ENCODE assay signal across 24 cellular contexts in the genomic region with DNA sequence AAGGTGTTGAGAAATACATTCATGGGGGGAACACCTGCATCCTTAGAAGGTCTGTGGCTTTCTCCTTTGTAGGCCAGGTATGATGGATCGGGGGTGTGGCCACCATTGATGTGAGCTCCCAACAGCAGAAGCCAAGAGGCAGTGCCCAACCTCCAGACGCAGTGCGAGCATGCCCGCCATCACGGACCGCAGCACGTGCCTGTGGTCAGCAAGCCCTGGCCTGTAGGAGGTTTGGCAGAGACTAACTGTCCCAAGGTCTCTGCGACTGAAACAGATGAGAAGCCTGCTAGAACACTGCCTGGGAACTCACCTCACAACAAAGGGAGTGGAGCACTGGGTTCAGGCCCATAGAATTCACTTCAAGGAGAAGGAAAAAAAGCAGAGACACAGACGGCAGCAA. TPM values are rescaled to one million over a fixed set of nuclear protein-coding genes. Genes with fewer than 3 reads are reported as not detected.
A peak's percentile ranks its signal among the peaks of the same experiment; 100 is the strongest.
DNase-seq lines count a peak whose midpoint lies in the region; ATAC-seq, FAIRE-seq and TF ChIP-seq lines count a peak whose summit lies in the region.
"Had no signal": no experiment of that assay in that cellular context is flagged by ENCODE, and none has a peak within 500 bp of the region (broad histone marks: within the 10 kb centered on the region; RNA-seq: fewer than 3 reads in every experiment).

No MANE protein-coding gene starts in this region.

- H3K4me3 ChIP-seq in epithelial cell of esophagus (ENCODE audit: low read length) (no peak overlapping the region), esophagus squamous epithelium (no peak overlapping the region), spleen (no peak overlapping the region), kidney (ENCODE audit: low read length in 2 of 2) (no peak overlapping the region)
- H3K4me3 ChIP-seq: GM12878, GM23338 had no signal

- CTCF ChIA-PET in RWPE1 (lab: Yijun Ruan, JAX): no interaction called here

- peaks cover 0 to 38% (median 18%) of the 10 kb centered on the region in 3 donors for H3K4me1 ChIP-seq in esophagus squamous epithelium
- H3K4me1 ChIP-seq in spleen: no peaks in the 10 kb centered on the region
- no peaks in the 10 kb centered on the region for H3K4me1 ChIP-seq in kidney (ENCODE audit: control insufficient read depth in 1 of 2, insufficient read depth in 1 of 2, low read depth in 1 of 2, low read length in 2 of 2)
- H3K4me1 ChIP-seq: BE2C had no signal

- no peaks in the 10 kb centered on the region for H3K36me3 ChIP-seq in esophagus squamous epithelium
- H3K36me3 ChIP-seq in spleen: no peaks in the 10 kb centered on the region
- no peaks in the 10 kb centered on the region for H3K36me3 ChIP-seq in kidney (ENCODE audit: control insufficient read depth in 1 of 2, insufficient read depth in 2 of 2, low read length in 2 of 2)

- ATAC-seq in GM21526 (IDR thresholded peaks at IDR 0.05; ENCODE audit: low FRiP score, unreplicated experiment) (no peak), GM21619 (IDR thresholded peaks at IDR 0.05; ENCODE audit: unreplicated experiment) (no peak)
- ATAC-seq: GM12878, GM23338, HCT116 had no signal

- TF ChIP-seq CTCF in RWPE1 (conservative IDR thresholded peaks at IDR 0.05; ENCODE audit: low read depth) (no peak), epithelial cell of esophagus (IDR thresholded peaks at IDR 0.05; ENCODE audit: insufficient read depth, low read depth, low read length, missing control alignments) (no peak), esophagus squamous epithelium (IDR thresholded peaks at IDR 0.05) (no peak), spleen (IDR thresholded peaks at IDR 0.05 in 8 of 11, conservative IDR thresholded peaks at IDR 0.05 in 3 of 11) (no peak), kidney (IDR thresholded peaks at IDR 0.05; ENCODE audit: borderline replicate concordance, extremely low read depth, insufficient read depth) (no peak)

- peaks cover 0 to 8% (median 0%) of the 10 kb centered on the region in 3 donors for H3K9me3 ChIP-seq in esophagus squamous epithelium
- H3K9me3 ChIP-seq in spleen: peaks cover 0 to 18% (median 6%) of the 10 kb centered on the region in 8 donors
- peaks cover 0 to 6% of the 10 kb centered on the region in 2 donors for H3K9me3 ChIP-seq in kidney (ENCODE audit: control insufficient read depth in 1 of 2, low read length in 2 of 2)
- H3K9me3 ChIP-seq: BE2C had no signal

- POLR2A ChIA-PET in RWPE1 (lab: Yijun Ruan, JAX; ENCODE audit: low non-redundant PET): no interaction called here

- TF ChIP-seq POLR2A in esophagus squamous epithelium (IDR thresholded peaks at IDR 0.05): no peak
- TF ChIP-seq POLR2A in spleen (IDR thresholded peaks at IDR 0.05): no peak

- H3K9ac ChIP-seq in kidney (ENCODE audit: low read length in 2 of 2): no peak overlapping the region

- DNase-seq in M059J (ENCODE audit: low read depth): peak; percentile 13
- peak; percentile 12 for DNase-seq in RWPE1 (ENCODE audit: low spot score)
- DNase-seq in epithelial cell of esophagus (ENCODE audit: low read depth): peak; percentile 71
- no peak for DNase-seq in esophagus squamous epithelium (lab: John Stamatoyannopoulos, UW)
- no peak for DNase-seq in spleen
- no peak for DNase-seq in kidney
- DNase-seq: ACHN; BE2C; C1 segment of cervical spinal cord; CD4-positive, CD25-positive, alpha-beta regulatory T cell; CD8-positive, alpha-beta memory T cell; COR-L47; DMS 273 treated with DMSO at 0.1 percent for 48 hours; DMS53; DND-41; EL; H7; HFFc6 had no signal

- H3K27me3 ChIP-seq in esophagus squamous epithelium: no peaks in the 10 kb centered on the region
- no peaks in the 10 kb centered on the region for H3K27me3 ChIP-seq in spleen (replicated peaks in 1 of 7)
- H3K27me3 ChIP-seq: BE2C had no signal

- FAIRE-seq in kidney (lab: Jason Lieb, UNC): no peak
- FAIRE-seq: A204.1, GM12878 had no signal

- intact Hi-C loops in esophagus squamous epithelium (cut with DNase I): no loop called here
- intact Hi-C loops in spleen (cut with DNase I; ENCODE audit: low total_unique reads): no loop called here
- intact Hi-C loops in kidney (cut with DNase I): no loop called here

- H3K27ac ChIP-seq in RWPE1 (no peak overlapping the region), esophagus squamous epithelium (peak overlapping the region; percentile 34 to 57 (median 52)), spleen (no peak overlapping the region), kidney (ENCODE audit: low read depth in 2 of 2, low read length in 2 of 2) (no peak overlapping the region)

- WGBS in esophagus squamous epithelium, 2 donors: 36 to 38% methylated on average over 1 to 2 of the region's 9 CpGs
- 91 to 99% (median 93%) methylated on average over 4 to 9 of the region's 9 CpGs for WGBS in spleen, 5 donors

RNA-seq across cellular contexts. Expression of a gene that starts 31.9 kb away (rescaled TPM):
- 5.3 and 5.6 TPM in 2 replicates for total RNA-seq in M059J (2014; rRNA removed; shearing (Covaris generic))
- total RNA-seq in esophagus squamous epithelium (10 to 100 TPM in 1 of 4 donors, 1 to 10 TPM in 3; 7.8 to 12.0 (median 8.5) TPM), spleen (10 to 100 TPM; 13.7 to 28.7 (median 16.3) TPM), kidney (12.9 TPM)
- polyA plus RNA-seq in spleen (10 to 100 TPM in 2 of 3 donors, 1 to 10 TPM in 1; 9.0 to 11.6 (median 10.3) TPM), kidney (ENCODE audit: insufficient read depth, low read depth, low replicate concordance) (8.5 TPM)

Comparison
In these comparisons a context has a peak if more than half of its experiments do, and no peak if none do; other contexts are left out.
1. DNase-seq: peak in M059J (single experiment), RWPE1 (single experiment) and epithelial cell of esophagus (single experiment); none in esophagus squamous epithelium (single experiment), spleen (single experiment) and kidney (single experiment).
2. H3K27ac ChIP-seq: peak in esophagus squamous epithelium (4 of 4); none in RWPE1 (single experiment), spleen (0 of 8) and kidney (0 of 2).